Comparison of ENCODE assay signal across 8 cellular contexts in genomic region chr17:75131278-75132017, GRCh38.
A peak's percentile ranks its signal among the peaks of the same experiment; 100 is the strongest.
DNase-seq lines count a peak whose midpoint lies in the region; ATAC-seq and TF ChIP-seq lines count a peak whose summit lies in the region.

TSS of gene NT5C (minus strand) at chr17:75131742. CDS start at chr17:75131707, 35 bp downstream.

- POLR2A ChIA-PET in AG04449 (lab: Yijun Ruan, JAX) = interaction anchor here (0.5 to 1.7 kb wide), 7 partner anchors 10 to 72 kb away, joined by 3 to 8 read pairs (median 3); no protein-coding TSS in a partner anchor

- TF ChIP-seq CTCF in AG04449 (IDR thresholded peaks at IDR 0.05; ENCODE audit: insufficient read depth, low read length, missing control alignments) (peak; percentile 81), WI38 (IDR thresholded peaks at IDR 0.05; ENCODE audit: low read depth, low read length) (peak; percentile 74)

- ATAC-seq in GM18517 (IDR thresholded peaks at IDR 0.05; ENCODE audit: unreplicated experiment) = peak; percentile 85
- peak; percentile 79 for ATAC-seq in HG02981 (IDR thresholded peaks at IDR 0.05; ENCODE audit: unreplicated experiment)

- DNase-seq in AG04449 (ENCODE audit: low read depth, low spot score) (no peak), NCI-H2196 (lab: John Stamatoyannopoulos, UW; ENCODE audit: unreplicated experiment) (peak; percentile 87), islet precursor cell (peak; percentile 94)
- DNase-seq in central memory CD4-positive, alpha-beta T cell = peak; percentile 48
- peak; percentile 49 to 75 (median 52) for DNase-seq in stimulated activated CD4-positive, alpha-beta T cell treated with anti-CD3 and anti-CD28 coated beads, Interleukin-12 subunit alpha, Interleukin-12 subunit beta, amount 100 ng/mL, for 48 hours (ENCODE audit: low read depth in 2 of 3, low spot score in 1 of 3)

- peak within 1 kb of the TSS; percentile 73 for H3K4me3 ChIP-seq in AG04449 (ENCODE audit: low read depth, low read length)
- H3K4me3 ChIP-seq in WI38 (ENCODE audit: low read depth, low read length) = peak within 1 kb of the TSS; percentile 75

- CTCF ChIA-PET in AG04449 (lab: Yijun Ruan, JAX) = interaction anchor here (0.6 to 4.9 kb wide), 28 partner anchors 8 to 281 kb away, joined by 3 to 105 read pairs (median 6); partner anchors contain the start of genes ARMC7, JPT1, MIF4GD and MRPL58
